Comparison of ENCODE assay signal across 8 cellular contexts in genomic region chr5:53482717-53483638, GRCh38. TPM values are rescaled to one million over a fixed set of nuclear protein-coding genes. Genes with fewer than 3 reads are reported as not detected.
DNase-seq lines count a peak whose midpoint lies in the region; ATAC-seq and TF ChIP-seq lines count a peak whose summit lies in the region.

No MANE protein-coding gene starts in this region.

- peak overlapping the region; percentile 35; the same call in 1 of the 2 replicates for H3K4me3 ChIP-seq in GM12864 (ENCODE audit: low read depth, low read length)
- H3K4me3 ChIP-seq in adrenal gland: peak overlapping the region in 2 of 4 donors; percentile 13 to 82
- H3K4me3 ChIP-seq in hepatocyte: peak overlapping the region; percentile 56

- ATAC-seq in sciatic nerve: peak; percentile 27
- ATAC-seq in GM19463 (IDR thresholded peaks at IDR 0.05; ENCODE audit: unreplicated experiment): no peak
- no peak for ATAC-seq in GM19455 (IDR thresholded peaks at IDR 0.05; ENCODE audit: unreplicated experiment)

- peak overlapping the region; percentile 54 for H2AFZ ChIP-seq in hepatocyte

- TF ChIP-seq CTCF in GM12864 (IDR thresholded peaks at IDR 0.05; ENCODE audit: low read depth, low read length, missing control alignments) (peak; percentile 24), adrenal gland (IDR thresholded peaks at IDR 0.05) (no peak), hepatocyte (IDR thresholded peaks at IDR 0.05; ENCODE audit: poor library complexity) (peak; percentile 44)

- peak overlapping the region; percentile 93 for H3K4me2 ChIP-seq in hepatocyte

- H3K27ac ChIP-seq in adrenal gland (no peak overlapping the region), hepatocyte (peak overlapping the region; percentile 59)

- no peak for TF ChIP-seq POLR2A in adrenal gland (IDR thresholded peaks at IDR 0.05)

- H3K4me1 ChIP-seq in adrenal gland (replicated peaks in 1 of 2): peaks cover 0 to 17% of the 10 kb centered on the region in 2 donors
- H3K4me1 ChIP-seq in hepatocyte (ENCODE audit: insufficient read depth): no peaks in the 10 kb centered on the region

- H3K36me3 ChIP-seq in adrenal gland (replicated peaks in 1 of 2) (no peaks in the 10 kb centered on the region), hepatocyte (replicated peaks; ENCODE audit: insufficient read depth, low read depth) (no peaks in the 10 kb centered on the region)

- H3K27me3 ChIP-seq in adrenal gland (no peaks in the 10 kb centered on the region), hepatocyte (no peaks in the 10 kb centered on the region)

- no peaks in the 10 kb centered on the region for H4K20me1 ChIP-seq in hepatocyte (ENCODE audit: insufficient read depth, poor library complexity, severe bottlenecking)

- no peaks in the 10 kb centered on the region for H3K79me2 ChIP-seq in hepatocyte

- H3K9me2 ChIP-seq in hepatocyte (replicated peaks; ENCODE audit: insufficient read depth): no peaks in the 10 kb centered on the region

- WGBS in adrenal gland, 4 donors: 32 to 37% (median 34%) methylated on average over 33 to 35 of the region's 35 CpGs
- WGBS in hepatocyte (ENCODE audit: low lambda C conversion rate, missing lambda C conversion rate): 27% methylated on average over 30 of the region's 35 CpGs

- H3K9me3 ChIP-seq in adrenal gland (replicated peaks in 1 of 3): no peaks in the 10 kb centered on the region
- H3K9me3 ChIP-seq in hepatocyte (ENCODE audit: low read depth): no peaks in the 10 kb centered on the region

- no peak for DNase-seq in GM12864 (ENCODE audit: low read depth)
- peak; percentile 25 to 50 for DNase-seq in Kasumi-1 (lab: John Stamatoyannopoulos, UW)
- DNase-seq in adrenal gland: peak; percentile 27 to 56 (median 40)
- peak; percentile 64 for DNase-seq in hepatocyte (ENCODE audit: low spot score)
- DNase-seq in sciatic nerve (ENCODE audit: low spot score): peak; percentile 63
- DNase-seq in D341Med (ENCODE audit: low spot score): no peak

- intact Hi-C loops in adrenal gland (cut with DNase I): loop anchor here (5.0 to 10.0 kb wide), 2 partner anchors 732 to 744 kb away; no protein-coding TSS in a partner anchor
- intact Hi-C loops in sciatic nerve (cut with DNase I): loop anchor here (10.0 kb wide), 1 partner anchor 742 kb away; no protein-coding TSS in a partner anchor

RNA-seq across cellular contexts. Expression of gene FST, which starts 2.5 kb away (rescaled TPM):
- total RNA-seq in adrenal gland (10 to 100 TPM in 1 of 8 donors, 1 to 10 TPM in 7; 1.5 to 14.2 (median 2.9) TPM), hepatocyte (15.3 and 18.4 TPM in 2 replicates), sciatic nerve (27.6 TPM)
- polyA plus RNA-seq in adrenal gland (1 to 10 TPM; 3.1 to 8.9 (median 3.6) TPM), hepatocyte (32.6 and 35.4 TPM in 2 replicates)

Comparison
In these comparisons a context has a peak if more than half of its experiments do, and no peak if none do; other contexts are left out.
1. DNase-seq: peak in Kasumi-1 (2 of 2), adrenal gland (7 of 7), hepatocyte (single experiment) and sciatic nerve (single experiment); none in GM12864 (single experiment) and D341Med (single experiment).
2. CTCF ChIP-seq: peak in GM12864 (single experiment) and hepatocyte (single experiment); none in adrenal gland (0 of 6).